In the genomic region with DNA sequence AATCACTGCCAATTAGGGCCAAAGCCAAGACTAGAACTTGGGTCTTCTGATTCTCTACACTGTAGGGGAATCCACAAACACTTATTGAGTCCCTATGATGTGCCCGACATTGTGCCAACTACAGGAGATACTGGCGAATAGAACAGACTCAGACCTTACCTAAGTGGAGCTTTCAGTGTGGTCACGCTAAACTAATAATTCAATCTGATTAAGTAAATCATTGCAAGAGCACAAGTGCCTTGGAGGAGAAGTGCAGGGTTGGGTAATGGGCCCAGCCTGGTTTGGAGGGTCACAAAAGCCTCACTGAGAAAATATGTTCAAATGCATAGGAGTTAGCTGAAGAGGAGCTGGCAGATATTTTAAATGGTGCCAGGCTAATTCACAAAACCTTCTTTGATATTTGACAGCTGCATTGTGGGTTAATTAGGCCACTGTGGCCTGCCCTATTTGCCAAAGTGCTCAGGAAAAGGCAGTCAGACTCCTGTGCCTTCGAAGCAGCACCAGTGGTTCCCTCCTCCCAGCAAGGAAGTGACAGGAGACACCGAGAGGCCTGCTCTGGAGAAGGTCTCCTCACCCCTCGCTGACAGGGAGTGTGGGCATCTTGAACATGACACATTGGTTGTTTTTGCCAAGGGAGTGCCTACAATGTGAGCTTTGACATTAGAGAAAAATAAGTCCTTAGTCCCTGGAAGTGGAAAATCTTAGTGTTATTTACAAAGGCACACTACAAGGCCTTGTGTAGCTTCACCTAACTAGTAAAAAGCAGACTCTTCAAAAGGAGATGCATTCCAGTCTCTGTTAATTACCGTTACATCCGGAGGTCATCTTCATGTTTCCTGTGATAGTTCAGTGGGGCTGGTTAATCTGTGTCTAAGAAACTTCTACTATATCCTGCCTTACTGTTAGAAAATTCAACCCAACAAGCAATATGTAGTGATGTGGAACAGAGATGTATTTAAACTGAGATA, we compare ENCODE assay signal across 15 cellular contexts. TPM values are rescaled to one million over a fixed set of nuclear protein-coding genes. Genes with fewer than 3 reads are reported as not detected.
DNase-seq lines count a peak whose midpoint lies in the region; ATAC-seq and TF ChIP-seq lines count a peak whose summit lies in the region.
"Had no signal": no experiment of that assay in that cellular context is flagged by ENCODE, and none has a peak within 500 bp of the region (broad histone marks: within the 10 kb centered on the region; RNA-seq: fewer than 3 reads in every experiment).

No MANE protein-coding gene starts in this region.

- DNase-seq in activated CD4-positive, alpha-beta T cell treated with anti-CD3 and anti-CD28 coated beads, Interleukin-2, amount 10 ng/mL, durations not matched to agents 24 days and 14 days, result peak; percentile 36
- DNase-seq in activated CD4-positive, alpha-beta T cell treated with anti-CD3 and anti-CD28 coated beads, Interleukin-2, amount 50 U/mL, for 48 hours, result no peak
- DNase-seq in left kidney (ENCODE audit: low read depth, low spot score) (peak; percentile 70), tibial artery (no peak), SW 1271 (lab: John Stamatoyannopoulos, UW) (no peak), DMS53 (lab: John Stamatoyannopoulos, UW) (no peak)
- no peak for DNase-seq in naive thymus-derived CD8-positive, alpha-beta T cell
- DNase-seq: activated CD4-positive, alpha-beta T cell treated with anti-CD3 and anti-CD28 coated beads for 36 hours; CD8-positive, alpha-beta memory T cell; effector CD8-positive, alpha-beta T cell; naive B cell; NK-92 treated with Interleukin-12 subunit alpha and Interleukin-12 subunit beta, amount 100 ng/mL, for 24 hours had no signal

- no peaks in the 10 kb centered on the region for H3K9me3 ChIP-seq in tibial artery

- no peaks in the 10 kb centered on the region for H3K9me3 Mint-ChIP-seq in activated CD4-positive, alpha-beta T cell treated with anti-CD3 and anti-CD28 coated beads, Interleukin-2, amount 10 ng/mL, durations not matched to agents 24 days and 14 days
- no peaks in the 10 kb centered on the region for H3K9me3 Mint-ChIP-seq in naive thymus-derived CD8-positive, alpha-beta T cell
- H3K9me3 Mint-ChIP-seq: activated T-helper 1 cell treated with anti-CD3 and anti-CD28 coated beads, Interleukin-12 subunit alpha, Interleukin-12 subunit beta, Interleukin-2, Interleukin-4 antibody, amounts not matched to agents 30 ng/mL and 10 ng/mL and 1 ng/mL, durations not matched to agents 14 hours and 24 hours and 36 hours; CD8-positive, alpha-beta memory T cell; naive B cell had no signal

- H3K27ac ChIP-seq in VCaP, result peak overlapping the region; percentile 76
- H3K27ac ChIP-seq in tibial artery, result peak overlapping the region; percentile 69 to 86

- peaks cover 0 to 58% (median 10%) of the 10 kb centered on the region in 4 donors for H3K4me1 ChIP-seq in tibial artery

- H3K4me3 ChIP-seq in tibial artery, result no peak overlapping the region

- H3K36me3 ChIP-seq in tibial artery, result peaks cover 0 to 12% (median 6%) of the 10 kb centered on the region in 3 donors

- H3K36me3 Mint-ChIP-seq in activated CD4-positive, alpha-beta T cell treated with anti-CD3 and anti-CD28 coated beads, Interleukin-2, amount 10 ng/mL, durations not matched to agents 24 days and 14 days (ENCODE audit: low read depth), result no peaks in the 10 kb centered on the region
- H3K36me3 Mint-ChIP-seq in naive thymus-derived CD8-positive, alpha-beta T cell, result no peaks in the 10 kb centered on the region
- H3K36me3 Mint-ChIP-seq: CD8-positive, alpha-beta memory T cell; naive B cell had no signal

- no peak overlapping the region for H3K4me3 Mint-ChIP-seq in activated CD4-positive, alpha-beta T cell treated with anti-CD3 and anti-CD28 coated beads, Interleukin-2, amount 10 ng/mL, durations not matched to agents 24 days and 14 days
- H3K4me3 Mint-ChIP-seq in naive thymus-derived CD8-positive, alpha-beta T cell, result no peak overlapping the region
- H3K4me3 Mint-ChIP-seq: activated CD4-positive, alpha-beta T cell treated with anti-CD3 and anti-CD28 coated beads for 36 hours; activated T-helper 1 cell treated with anti-CD3 and anti-CD28 coated beads, Interleukin-12 subunit alpha, Interleukin-12 subunit beta, Interleukin-2, Interleukin-4 antibody, amounts not matched to agents 30 ng/mL and 10 ng/mL and 1 ng/mL, durations not matched to agents 14 hours and 24 hours and 36 hours; CD8-positive, alpha-beta memory T cell; naive B cell had no signal

- POLR2A ChIA-PET in naive thymus-derived CD8-positive, alpha-beta T cell (lab: Charles Lee), result no interaction called here

- no peaks in the 10 kb centered on the region for H3K4me1 Mint-ChIP-seq in activated CD4-positive, alpha-beta T cell treated with anti-CD3 and anti-CD28 coated beads, Interleukin-2, amount 10 ng/mL, durations not matched to agents 24 days and 14 days
- H3K4me1 Mint-ChIP-seq in naive thymus-derived CD8-positive, alpha-beta T cell, result peaks cover 0 to 3% (median 0%) of the 10 kb centered on the region in 4 donors
- H3K4me1 Mint-ChIP-seq: activated CD4-positive, alpha-beta T cell treated with anti-CD3 and anti-CD28 coated beads for 36 hours; CD8-positive, alpha-beta memory T cell had no signal

- peaks cover 2% of the 10 kb centered on the region for H3K27me3 Mint-ChIP-seq in activated CD4-positive, alpha-beta T cell treated with anti-CD3 and anti-CD28 coated beads, Interleukin-2, amount 10 ng/mL, durations not matched to agents 24 days and 14 days
- no peaks in the 10 kb centered on the region for H3K27me3 Mint-ChIP-seq in naive thymus-derived CD8-positive, alpha-beta T cell
- H3K27me3 Mint-ChIP-seq: activated CD4-positive, alpha-beta T cell treated with anti-CD3 and anti-CD28 coated beads for 36 hours; CD8-positive, alpha-beta memory T cell; naive B cell had no signal

- intact Hi-C loops in activated CD4-positive, alpha-beta T cell treated with anti-CD3 and anti-CD28 coated beads, Interleukin-2, amount 10 ng/mL, durations not matched to agents 24 days and 14 days (cut with micrococcal nuclease), result no loop called here
- intact Hi-C loops in tibial artery (cut with DNase I; ENCODE audit: low total_unique reads), result no loop called here

- no peak overlapping the region for H3K27ac Mint-ChIP-seq in activated CD4-positive, alpha-beta T cell treated with anti-CD3 and anti-CD28 coated beads, Interleukin-2, amount 10 ng/mL, durations not matched to agents 24 days and 14 days
- peak overlapping the region in 2 of 10 donors; percentile 7 to 9 for H3K27ac Mint-ChIP-seq in naive thymus-derived CD8-positive, alpha-beta T cell
- H3K27ac Mint-ChIP-seq: activated CD4-positive, alpha-beta T cell treated with anti-CD3 and anti-CD28 coated beads for 36 hours; activated T-helper 1 cell treated with anti-CD3 and anti-CD28 coated beads, Interleukin-12 subunit alpha, Interleukin-12 subunit beta, Interleukin-2, Interleukin-4 antibody, amounts not matched to agents 30 ng/mL and 10 ng/mL and 1 ng/mL, durations not matched to agents 14 hours and 24 hours and 36 hours; CD8-positive, alpha-beta memory T cell had no signal

- TF ChIP-seq CTCF in VCaP (conservative IDR thresholded peaks at IDR 0.05) (no peak), tibial artery (IDR thresholded peaks at IDR 0.05) (no peak)

- no peaks in the 10 kb centered on the region for H3K27me3 ChIP-seq in tibial artery

- ATAC-seq in naive thymus-derived CD8-positive, alpha-beta T cell, result no peak
- ATAC-seq: activated CD4-positive, alpha-beta T cell treated with anti-CD3 and anti-CD28 coated beads for 36 hours; SK-N-SH treated with all-trans-retinoic acid at 6 μM for 48 hours had no signal

RNA-seq across cellular contexts. Expression of gene TRAF1, which starts 24.1 kb away (rescaled TPM):
- 164 and 166 TPM in 2 replicates for total RNA-seq in activated CD4-positive, alpha-beta T cell treated with anti-CD3 and anti-CD28 coated beads, Interleukin-2, amount 10 ng/mL, durations not matched to agents 24 days and 14 days
- 100 to 1,000 TPM; 125 to 126 TPM for total RNA-seq in naive thymus-derived CD8-positive, alpha-beta T cell
- 1 to 10 TPM; 3.7 to 7.0 (median 4.9) TPM for polyA plus RNA-seq in naive thymus-derived CD8-positive, alpha-beta T cell

Comparison
In these comparisons a context has a peak if more than half of its experiments do, and no peak if none do; other contexts are left out.
1. DNase-seq: peak in activated CD4-positive, alpha-beta T cell treated with anti-CD3 and anti-CD28 coated beads, Interleukin-2, amount 10 ng/mL, durations not matched to agents 24 days and 14 days (single experiment) and left kidney (single experiment); none in activated CD4-positive, alpha-beta T cell treated with anti-CD3 and anti-CD28 coated beads, Interleukin-2, amount 50 U/mL, for 48 hours (0 of 2), tibial artery (0 of 2), SW 1271 (0 of 2), DMS53 (single experiment) and naive thymus-derived CD8-positive, alpha-beta T cell (0 of 10).